ENCODE assay signal across 8 cellular contexts in the genomic region with DNA sequence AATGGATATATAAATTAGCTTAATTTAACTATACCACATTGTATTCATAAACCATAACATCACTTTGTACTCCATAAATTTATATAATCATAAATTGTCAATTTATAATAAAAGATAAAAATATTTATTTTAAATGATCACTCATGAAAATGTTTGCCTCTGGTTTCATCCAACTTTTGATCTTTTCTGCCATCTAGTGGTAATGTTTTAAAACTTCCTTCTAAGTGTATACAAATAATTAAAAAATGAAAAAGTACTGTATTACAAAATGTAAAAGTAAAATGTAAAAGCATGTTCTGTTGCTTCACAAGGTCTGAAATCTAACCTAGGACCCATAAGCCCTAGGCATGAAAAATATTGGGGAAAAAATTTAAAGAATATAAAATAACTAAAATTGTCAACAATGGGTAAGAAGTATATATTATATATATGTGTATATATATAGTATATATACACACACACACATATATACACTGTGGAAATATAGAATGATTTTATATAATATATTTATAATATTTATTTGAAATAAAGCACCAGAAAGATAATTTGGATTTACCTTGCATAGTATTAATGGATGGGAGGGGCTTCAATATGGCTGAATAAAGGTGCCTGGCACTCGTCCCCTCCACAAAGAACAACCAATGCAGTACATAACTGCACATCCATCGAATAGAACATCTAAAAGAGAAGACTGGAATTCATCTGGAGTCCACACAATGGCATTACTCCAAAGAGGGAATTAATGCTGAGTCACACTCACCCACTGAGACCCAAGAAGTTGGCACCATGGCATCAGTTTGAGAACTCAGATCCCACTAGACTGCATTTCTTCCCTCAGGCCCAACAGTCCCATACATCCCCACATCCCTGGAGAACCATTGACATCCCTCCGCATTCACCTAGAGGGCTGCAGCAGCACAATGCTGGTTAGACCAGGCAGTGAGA. TPM values are rescaled to one million over a fixed set of nuclear protein-coding genes. Genes with fewer than 3 reads are reported as not detected.
DNase-seq lines count a peak whose midpoint lies in the region; ATAC-seq and TF ChIP-seq lines count a peak whose summit lies in the region.

No MANE protein-coding gene starts in this region.

- TF ChIP-seq POLR2A in transverse colon (IDR thresholded peaks at IDR 0.05) = no peak

- no peak overlapping the region for H3K4me3 ChIP-seq in transverse colon

- intact Hi-C loops in transverse colon (cut with DNase I; ENCODE audit: low total_unique reads) = loop anchor here (2.0 kb wide), 1 partner anchor 77 kb away; no protein-coding TSS in a partner anchor

- TF ChIP-seq CTCF in GM13976 (IDR thresholded peaks at IDR 0.05; ENCODE audit: borderline replicate concordance, control extremely low read depth, extremely low read depth, insufficient read depth, missing control alignments) (no peak), transverse colon (IDR thresholded peaks at IDR 0.05) (peak; percentile 52 to 73 (median 60))

- in situ Hi-C loops in GM13976 (cut with MboI; ENCODE audit: low sequenced_read_pairs, unreplicated experiment) = no loop called here
- in situ Hi-C loops in transverse colon (cut with MboI; ENCODE audit: low pct_ligation_motif_present in 1 of 4, low pct_unique_long_range_greater_than_20kb in 1 of 4, low sequenced_read_pairs in 3 of 4) = loop anchor here in 3 of 4 donors (25.0 kb wide), 2 partner anchors 322 to 1147 kb away; no protein-coding TSS in a partner anchor

- no peaks in the 10 kb centered on the region for H3K4me1 ChIP-seq in transverse colon

- H3K9me3 ChIP-seq in transverse colon = peaks cover 0 to 5% of the 10 kb centered on the region in 2 donors

- H3K36me3 ChIP-seq in transverse colon = no peaks in the 10 kb centered on the region

- 31 to 45% methylated on average over 2 to 3 of the region's 3 CpGs for WGBS in transverse colon (ENCODE audit: low coverage in 1 of 2), 2 donors

- no peak for TF ChIP-seq EP300 in transverse colon (IDR thresholded peaks at IDR 0.05; ENCODE audit: low read depth)

- no peaks in the 10 kb centered on the region for H3K27me3 ChIP-seq in transverse colon

- no peak overlapping the region for H3K27ac ChIP-seq in transverse colon

- ATAC-seq in HG03280 (IDR thresholded peaks at IDR 0.05; ENCODE audit: unreplicated experiment) (no peak), GM19328 (IDR thresholded peaks at IDR 0.05; ENCODE audit: unreplicated experiment) (no peak)

- DNase-seq in GM13976 (ENCODE audit: low spot score) (peak; percentile 13), M059J (ENCODE audit: low read depth) (peak; percentile 55), SW 1271 (lab: John Stamatoyannopoulos, UW) (peak; percentile 30 to 81), hepatic stellate cell (ENCODE audit: low spot score) (peak; percentile 2), transverse colon (no peak)
- DNase-seq in stimulated activated CD4-positive, alpha-beta T cell treated with anti-CD3 and anti-CD28 coated beads, Interleukin-4, amount 100 ng/mL, for 1 hour = no peak

RNA-seq across cellular contexts. Expression of gene ANXA1, which starts 32.5 kb away (rescaled TPM):
- total RNA-seq in M059J (2014; rRNA removed; shearing (Covaris generic)) = 608 and 753 TPM in 2 replicates
- total RNA-seq in transverse colon = 100 to 1,000 TPM in 1 of 4 donors, 10 to 100 TPM in 3; 33.3 to 160 (median 66.9) TPM

Comparison
In these comparisons a context has a peak if more than half of its experiments do, and no peak if none do; other contexts are left out.
1. DNase-seq: peak in GM13976 (single experiment), M059J (single experiment), SW 1271 (2 of 2) and hepatic stellate cell (single experiment); none in transverse colon (single experiment) and stimulated activated CD4-positive, alpha-beta T cell treated with anti-CD3 and anti-CD28 coated beads, Interleukin-4, amount 100 ng/mL, for 1 hour (single experiment).